Comparison of ENCODE assay signal across 10 cellular contexts in the genomic region with DNA sequence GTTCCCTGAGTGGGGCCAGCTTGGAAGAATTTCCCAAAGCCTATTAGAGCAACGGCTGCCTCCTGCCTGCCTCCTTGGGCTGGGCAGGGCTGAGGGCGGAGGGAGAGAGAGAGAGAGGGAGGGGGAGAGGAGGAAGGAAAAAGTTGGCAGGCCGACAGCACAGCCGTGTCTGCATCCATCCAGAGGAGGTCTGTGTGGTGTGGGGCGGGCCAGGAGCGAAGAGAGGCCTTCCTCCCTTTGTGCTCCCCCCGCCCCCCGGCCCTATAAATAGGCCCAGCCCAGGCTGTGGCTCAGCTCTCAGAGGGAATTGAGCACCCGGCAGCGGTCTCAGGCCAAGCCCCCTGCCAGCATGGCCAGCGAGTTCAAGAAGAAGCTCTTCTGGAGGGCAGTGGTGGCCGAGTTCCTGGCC. TPM values are rescaled to one million over a fixed set of nuclear protein-coding genes. Genes with fewer than 3 reads are reported as not detected.
DNase-seq lines count a peak whose midpoint lies in the region; ATAC-seq and TF ChIP-seq lines count a peak whose summit lies in the region.
"Had no signal": no experiment of that assay in that cellular context is flagged by ENCODE, and none has a peak within 500 bp of the region (broad histone marks: within the 10 kb centered on the region; RNA-seq: fewer than 3 reads in every experiment).

A gene (plus strand): TSS at position 293 of the 409 bp plus-strand sequence. CDS start 57 bp downstream, at position 350.

- H3K9ac ChIP-seq in BLaER1: peak within 1 kb of the TSS; percentile 50; the same call in 1 of the 2 replicates

- H4K20me1 ChIP-seq in BLaER1: no peaks in the 10 kb centered on the region

- intact Hi-C loops in left ventricle myocardium inferior (cut with micrococcal nuclease): no loop called here

- no peaks in the 10 kb centered on the region for H3K27me3 ChIP-seq in BLaER1
- H3K27me3 ChIP-seq in left ventricle myocardium inferior (ENCODE audit: low read depth): no peaks in the 10 kb centered on the region

- peak within 1 kb of the TSS; percentile 31; the same call in 1 of the 2 replicates for H3K4me3 ChIP-seq in BLaER1
- H3K4me3 ChIP-seq in left ventricle myocardium inferior: peak within 1 kb of the TSS; percentile 70

- peak in 33 of 56 donors; percentile 12 to 76 (median 34) for DNase-seq in amygdala (lab: John Stamatoyannopoulos, UW)
- peak; percentile 86 for DNase-seq in left ventricle myocardium inferior
- DNase-seq in putamen (ENCODE audit: low spot score): peak; percentile 26
- DNase-seq in GM20000 (ENCODE audit: low spot score): no peak
- no peak for DNase-seq in D341Med (ENCODE audit: low spot score)
- no peak for DNase-seq in HPDE6-E6E7 (ENCODE audit: extremely low spot score)
- DNase-seq: foreskin keratinocyte; stimulated activated naive CD4-positive, alpha-beta T cell had no signal

- no peaks in the 10 kb centered on the region for H3K36me3 ChIP-seq in BLaER1
- H3K36me3 ChIP-seq in left ventricle myocardium inferior: no peaks in the 10 kb centered on the region

- H3K4me2 ChIP-seq in BLaER1: peak within 1 kb of the TSS; percentile 82

- peaks cover 74% of the 10 kb centered on the region for H3K4me1 ChIP-seq in BLaER1
- peaks cover 98% of the 10 kb centered on the region for H3K4me1 ChIP-seq in left ventricle myocardium inferior
- H3K4me1 ChIP-seq: foreskin keratinocyte had no signal

- no peaks in the 10 kb centered on the region for H3K9me3 ChIP-seq in BLaER1
- no peaks in the 10 kb centered on the region for H3K9me3 ChIP-seq in left ventricle myocardium inferior (replicated peaks)

- ATAC-seq in GM21529 (IDR thresholded peaks at IDR 0.05; ENCODE audit: unreplicated experiment): no peak
- ATAC-seq: foreskin keratinocyte had no signal

- H3K27ac ChIP-seq in BLaER1: peak within 1 kb of the TSS; percentile 72
- peak within 1 kb of the TSS; percentile 92 for H3K27ac ChIP-seq in left ventricle myocardium inferior (replicated peaks)
- H3K27ac ChIP-seq: foreskin keratinocyte had no signal

- TF ChIP-seq CTCF in left ventricle myocardium inferior (IDR thresholded peaks at IDR 0.05; ENCODE audit: borderline replicate concordance): peak; percentile 27
- TF ChIP-seq CTCF in GM20000 (IDR thresholded peaks at IDR 0.05; ENCODE audit: extremely low read depth, missing control alignments): no peak

RNA-seq across cellular contexts. Expression of the gene that starts here (rescaled TPM):
- 253 TPM for total RNA-seq in left ventricle myocardium inferior
- total RNA-seq: foreskin keratinocyte had no signal

Comparison
In these comparisons a context has a peak if more than half of its experiments do, and no peak if none do; other contexts are left out.
1. DNase-seq: peak in amygdala (33 of 56), left ventricle myocardium inferior (single experiment) and putamen (single experiment); none in GM20000 (single experiment), D341Med (single experiment) and HPDE6-E6E7 (single experiment).